In the genomic region with DNA sequence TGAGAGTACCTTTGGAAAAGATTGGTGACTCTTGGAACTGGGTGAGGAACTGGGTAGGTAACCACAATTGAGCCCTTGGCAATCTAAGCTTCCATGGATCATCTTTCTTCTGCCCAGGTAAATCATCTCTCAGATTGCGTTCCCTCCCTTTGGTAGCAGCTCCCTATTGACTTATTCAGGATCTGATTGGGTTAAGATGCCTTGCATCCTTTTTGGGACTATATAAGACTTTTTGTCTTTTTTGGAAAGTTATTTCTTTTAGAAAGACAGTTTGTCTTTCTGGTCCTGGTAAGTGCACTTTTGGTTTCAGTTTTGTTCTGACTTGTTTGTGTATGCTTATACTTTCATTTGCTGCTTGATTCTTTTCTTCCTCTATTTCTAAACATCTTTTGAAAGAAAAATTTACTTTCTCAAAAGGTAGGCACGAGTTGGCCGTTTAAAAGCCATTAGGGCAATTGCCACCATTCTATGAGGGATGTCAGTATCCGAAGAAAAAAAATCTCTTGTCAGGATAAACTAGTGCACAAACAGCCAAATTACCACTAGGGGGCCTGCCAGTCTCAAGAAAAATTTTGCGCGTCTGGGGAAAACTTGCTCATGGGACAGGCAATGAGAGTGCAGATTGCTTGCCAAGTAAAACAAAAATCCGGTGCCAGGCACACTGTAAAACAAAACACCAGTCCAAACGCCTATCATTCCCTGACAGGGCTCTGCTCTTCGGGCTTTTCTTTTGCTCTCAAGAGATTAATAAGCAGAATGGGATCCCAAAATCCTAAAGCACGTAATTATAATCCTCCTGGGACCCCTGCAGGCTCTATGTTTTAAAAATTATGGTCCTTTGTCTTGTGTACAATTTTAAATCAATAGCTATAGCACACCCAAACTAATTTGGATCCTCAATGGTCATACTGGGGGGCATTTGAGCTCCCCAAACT, we compare ENCODE assay signal across 8 cellular contexts. TPM values are rescaled to one million over a fixed set of nuclear protein-coding genes. Genes with fewer than 3 reads are reported as not detected.
DNase-seq lines count a peak whose midpoint lies in the region; ATAC-seq and TF ChIP-seq lines count a peak whose summit lies in the region.

No MANE protein-coding gene starts in this region.

- DNase-seq in GM04504 (ENCODE audit: low read depth) (peak; percentile 82), NCI-H1417 (lab: John Stamatoyannopoulos, UW) (peak; percentile 74 to 91 (median 76)), SW480 (ENCODE audit: low spot score) (peak; percentile 71), adrenal gland (peak; percentile 80 to 91 (median 87)), left cardiac atrium (peak; percentile 67), renal cortical epithelial cell (ENCODE audit: low read depth) (peak; percentile 89), vagina (ENCODE audit: extremely low spot score in 2 of 2) (no peak)

- intact Hi-C loops in adrenal gland (cut with DNase I): loop anchor here (2.0 to 10.0 kb wide), 2 partner anchors 340 to 346 kb away; a partner anchor contains a TSS
- intact Hi-C loops in left cardiac atrium (cut with DNase I): loop anchor here (1.0 to 5.0 kb wide), 2 partner anchors 344 to 347 kb away; no protein-coding TSS in a partner anchor
- intact Hi-C loops in vagina (cut with DNase I): loop anchor here (10.0 kb wide), 1 partner anchor 340 kb away; a partner anchor contains a TSS

- TF ChIP-seq POLR2A in adrenal gland (IDR thresholded peaks at IDR 0.05) (no peak), vagina (IDR thresholded peaks at IDR 0.05) (no peak)

- no peaks in the 10 kb centered on the region for H3K36me3 ChIP-seq in adrenal gland (replicated peaks in 1 of 2)
- no peaks in the 10 kb centered on the region for H3K36me3 ChIP-seq in vagina

- WGBS in adrenal gland, 4 donors: 12 to 13% (median 12%) methylated on average over 10 of the region's 10 CpGs

- H3K27ac ChIP-seq in adrenal gland (no peak overlapping the region), vagina (no peak overlapping the region)

- H3K9me3 ChIP-seq in adrenal gland (replicated peaks in 1 of 3): no peaks in the 10 kb centered on the region
- no peaks in the 10 kb centered on the region for H3K9me3 ChIP-seq in vagina

- H3K4me1 ChIP-seq in adrenal gland (replicated peaks in 1 of 2) (peaks cover 0 to 6% of the 10 kb centered on the region in 2 donors), vagina (peaks cover 11% of the 10 kb centered on the region)

- H3K27me3 ChIP-seq in adrenal gland: no peaks in the 10 kb centered on the region
- H3K27me3 ChIP-seq in vagina: no peaks in the 10 kb centered on the region

- ATAC-seq in HG02588 (IDR thresholded peaks at IDR 0.05; ENCODE audit: unreplicated experiment) (peak; percentile 77), left cardiac atrium (peak; percentile 87 to 97)

- peak; percentile 75 to 91 (median 85) for TF ChIP-seq CTCF in adrenal gland (IDR thresholded peaks at IDR 0.05)
- TF ChIP-seq CTCF in vagina (IDR thresholded peaks at IDR 0.05): peak; percentile 59 to 84 (median 76)

- peak overlapping the region in 3 of 4 donors; percentile 2 to 62 (median 27) for H3K4me3 ChIP-seq in adrenal gland
- peak overlapping the region; percentile 33 to 37 for H3K4me3 ChIP-seq in vagina

RNA-seq across cellular contexts. Expression of a gene that starts 12.8 kb away (rescaled TPM):
- total RNA-seq in adrenal gland: not detected
- polyA plus RNA-seq in adrenal gland: not detected
- total RNA-seq in left cardiac atrium: not detected
- total RNA-seq in renal cortical epithelial cell: not detected in 2 replicates
- total RNA-seq in vagina: not detected

RNA-seq across cellular contexts. Expression of a gene that starts 45.7 kb away (rescaled TPM):
- not detected for total RNA-seq in adrenal gland
- not detected for polyA plus RNA-seq in adrenal gland
- not detected for total RNA-seq in left cardiac atrium
- total RNA-seq in renal cortical epithelial cell: not detected in 2 replicates
- not detected for total RNA-seq in vagina

RNA-seq across cellular contexts. Expression of a gene that starts 54.0 kb away (rescaled TPM):
- not detected for total RNA-seq in adrenal gland
- not detected for polyA plus RNA-seq in adrenal gland
- not detected for total RNA-seq in left cardiac atrium
- not detected in 2 replicates for total RNA-seq in renal cortical epithelial cell
- total RNA-seq in vagina: not detected

Comparison
In these comparisons a context has a peak if more than half of its experiments do, and no peak if none do; other contexts are left out.
1. DNase-seq: peak in GM04504 (single experiment), NCI-H1417 (3 of 3), SW480 (single experiment), adrenal gland (7 of 7), left cardiac atrium (single experiment) and renal cortical epithelial cell (single experiment); none in vagina (0 of 2).